Comparison of ENCODE assay signal across 8 cellular contexts in genomic region chr1:16207318-16208269, GRCh38.
DNase-seq lines count a peak whose midpoint lies in the region; ATAC-seq and TF ChIP-seq lines count a peak whose summit lies in the region.

No MANE protein-coding gene starts in this region.

- no peak for DNase-seq in stimulated activated naive CD8-positive, alpha-beta T cell treated with anti-CD3 and anti-CD28 coated beads, Interleukin-15, Interleukin-2, amounts not matched to agents 100 U/mL and 50 U/mL, for 24 hours
- DNase-seq in astrocyte of the spinal cord (ENCODE audit: low read depth, low spot score) (no peak), memory B cell (ENCODE audit: low spot score in 2 of 2) (no peak), NCI-H526 treated with DMSO at 0.1 percent for 48 hours (lab: John Stamatoyannopoulos, UW) (no peak)

- peak overlapping the region; percentile 78 for H3K4me3 Mint-ChIP-seq in stimulated activated naive CD8-positive, alpha-beta T cell treated with anti-CD3 and anti-CD28 coated beads, Interleukin-15, Interleukin-2, amounts not matched to agents 100 ng/mL and 50 ng/mL, for 24 hours
- peak overlapping the region; percentile 84 for H3K4me3 Mint-ChIP-seq in memory B cell

- H3K4me3 ChIP-seq in astrocyte of the spinal cord (ENCODE audit: low read depth, low read length): peak overlapping the region; percentile 42

- H3K4me1 Mint-ChIP-seq in stimulated activated naive CD8-positive, alpha-beta T cell treated with anti-CD3 and anti-CD28 coated beads, Interleukin-15, Interleukin-2, amounts not matched to agents 100 ng/mL and 50 ng/mL, for 24 hours (ENCODE audit: low read depth): peaks cover 5% of the 10 kb centered on the region
- peaks cover 10% of the 10 kb centered on the region for H3K4me1 Mint-ChIP-seq in memory B cell

- H3K9me3 Mint-ChIP-seq in stimulated activated naive CD8-positive, alpha-beta T cell treated with anti-CD3 and anti-CD28 coated beads, Interleukin-15, Interleukin-2, amounts not matched to agents 100 ng/mL and 50 ng/mL, for 24 hours: no peaks in the 10 kb centered on the region
- no peaks in the 10 kb centered on the region for H3K9me3 Mint-ChIP-seq in memory B cell

- in situ Hi-C loops in astrocyte of the spinal cord (cut with HindIII; ENCODE audit: low sequenced_read_pairs): no loop called here

- no peak for TF ChIP-seq CTCF in astrocyte of the spinal cord (IDR thresholded peaks at IDR 0.05; ENCODE audit: low read depth, low read length)

- H3K27ac Mint-ChIP-seq in stimulated activated naive CD8-positive, alpha-beta T cell treated with anti-CD3 and anti-CD28 coated beads, Interleukin-15, Interleukin-2, amounts not matched to agents 100 ng/mL and 50 ng/mL, for 24 hours: peak overlapping the region; percentile 87
- peak overlapping the region; percentile 88 for H3K27ac Mint-ChIP-seq in memory B cell

- ATAC-seq in stimulated activated naive CD8-positive, alpha-beta T cell treated with anti-CD3 and anti-CD28 coated beads, Interleukin-15, Interleukin-2, amounts not matched to agents 100 U/mL and 50 U/mL, for 24 hours: no peak
- ATAC-seq in memory B cell (ENCODE audit: low read depth) (no peak), GM18520 (IDR thresholded peaks at IDR 0.05; ENCODE audit: unreplicated experiment) (no peak), HG02623 (IDR thresholded peaks at IDR 0.05; ENCODE audit: unreplicated experiment) (no peak), GM18519 (IDR thresholded peaks at IDR 0.05; ENCODE audit: low FRiP score, unreplicated experiment) (no peak)

- no peaks in the 10 kb centered on the region for H3K27me3 Mint-ChIP-seq in stimulated activated naive CD8-positive, alpha-beta T cell treated with anti-CD3 and anti-CD28 coated beads, Interleukin-15, Interleukin-2, amounts not matched to agents 100 ng/mL and 50 ng/mL, for 24 hours
- peaks cover 2% of the 10 kb centered on the region for H3K27me3 Mint-ChIP-seq in memory B cell

- peaks cover 5% of the 10 kb centered on the region for H3K36me3 Mint-ChIP-seq in stimulated activated naive CD8-positive, alpha-beta T cell treated with anti-CD3 and anti-CD28 coated beads, Interleukin-15, Interleukin-2, amounts not matched to agents 100 ng/mL and 50 ng/mL, for 24 hours (ENCODE audit: low read depth)
- peaks cover 8% of the 10 kb centered on the region for H3K36me3 Mint-ChIP-seq in memory B cell
